20 cellular contexts compared by ENCODE assay signal in genomic region chr12:10031318-10031717, GRCh38. TPM values are rescaled to one million over a fixed set of nuclear protein-coding genes. Genes with fewer than 3 reads are reported as not detected.
A peak's percentile ranks its signal among the peaks of the same experiment; 100 is the strongest.
DNase-seq lines count a peak whose midpoint lies in the region; ATAC-seq and TF ChIP-seq lines count a peak whose summit lies in the region.
"Had no signal": no experiment of that assay in that cellular context is flagged by ENCODE, and none has a peak within 500 bp of the region (broad histone marks: within the 10 kb centered on the region; RNA-seq: fewer than 3 reads in every experiment).

No MANE protein-coding gene starts in this region.

- H3K4me1 Mint-ChIP-seq in chondrocyte (ENCODE audit: low read depth) (peaks cover 26% of the 10 kb centered on the region), progenitor cell of endocrine pancreas (ENCODE audit: low read depth) (no peaks in the 10 kb centered on the region)
- H3K4me1 Mint-ChIP-seq: activated naive CD8-positive, alpha-beta T cell treated with anti-CD3 and anti-CD28 coated beads for 36 hours; memory B cell; neural crest cell had no signal

- no peaks in the 10 kb centered on the region for H3K9me2 ChIP-seq in GM23248 (ENCODE audit: insufficient read depth)
- H3K9me2 ChIP-seq in PC-9 (ENCODE audit: insufficient read depth): no peaks in the 10 kb centered on the region

- H3K4me1 ChIP-seq in GM23248 (ENCODE audit: insufficient read depth): peaks cover 23% of the 10 kb centered on the region
- no peaks in the 10 kb centered on the region for H3K4me1 ChIP-seq in PC-9 (replicated peaks; ENCODE audit: insufficient read depth)
- peaks cover 6% of the 10 kb centered on the region for H3K4me1 ChIP-seq in mesodermal cell (ENCODE audit: control insufficient read depth, insufficient read depth, low read length, poor library complexity, severe bottlenecking)

- H3K9me3 ChIP-seq in GM23248 (ENCODE audit: low read depth) (no peaks in the 10 kb centered on the region), PC-9 (ENCODE audit: insufficient read depth, low read depth) (peaks cover 8% of the 10 kb centered on the region; the same call in 1 of the 2 replicates), mesodermal cell (ENCODE audit: control insufficient read depth, low read length) (no peaks in the 10 kb centered on the region), WERI-Rb-1 (ENCODE audit: severe bottlenecking) (no peaks in the 10 kb centered on the region)

- no peaks in the 10 kb centered on the region for H3K27me3 ChIP-seq in GM23248 (replicated peaks; ENCODE audit: insufficient read depth)
- no peaks in the 10 kb centered on the region for H3K27me3 ChIP-seq in PC-9 (ENCODE audit: insufficient read depth, low read depth)
- H3K27me3 ChIP-seq in WERI-Rb-1 (ENCODE audit: insufficient read depth, low read depth, severe bottlenecking): no peaks in the 10 kb centered on the region

- TF ChIP-seq CTCF in PC-9 (conservative IDR thresholded peaks at IDR 0.05) (no peak), chondrocyte (IDR thresholded peaks at IDR 0.05) (no peak), progenitor cell of endocrine pancreas (IDR thresholded peaks at IDR 0.05; ENCODE audit: unreplicated experiment) (no peak), WERI-Rb-1 (IDR thresholded peaks at IDR 0.05; ENCODE audit: low read depth, low read length) (no peak)

- POLR2A ChIA-PET in PC-9 (lab: Charles Lee; ENCODE audit: unreplicated experiment): no interaction called here

- H3F3A ChIP-seq in GM23248 (ENCODE audit: insufficient read depth): peaks cover 19% of the 10 kb centered on the region
- no peaks in the 10 kb centered on the region for H3F3A ChIP-seq in PC-9 (ENCODE audit: insufficient read depth, low read depth)

- intact Hi-C loops in PC-9 (cut with micrococcal nuclease; ENCODE audit: unreplicated experiment): loop anchor here (5.0 to 10.0 kb wide), 4 partner anchors 183 to 723 kb away; partner anchors contain the start of genes GABARAPL1 and STYK1

- ATAC-seq in HG02623 (IDR thresholded peaks at IDR 0.05; ENCODE audit: unreplicated experiment) (no peak), GM21737 (IDR thresholded peaks at IDR 0.05; ENCODE audit: unreplicated experiment) (no peak)

- CTCF ChIA-PET in PC-9 (lab: Charles Lee): interaction anchor here (0.8 to 1.0 kb wide), 2 partner anchors 22 to 108 kb away, joined by 3 to 5 read pairs; no protein-coding TSS in a partner anchor

- in situ Hi-C loops in GM23248 (cut with MboI): no loop called here

- WGBS in GM23248 (ENCODE audit: low coverage in 1 of 2, low lambda C conversion rate in 2 of 2, missing lambda C conversion rate in 2 of 2), 2 experiments: 51% methylated on average over 4 of the region's 4 CpGs
- WGBS in mesodermal cell (ENCODE audit: insufficient coverage in 2 of 2), 2 experiments: 76 to 83% methylated on average over 3 to 4 of the region's 4 CpGs

- H2AFZ ChIP-seq in GM23248 (0 out of 2 replicates have a peak overlapping the region, but pooled peaks have one; percentile 16), PC-9 (0 out of 2 replicates have a peak overlapping the region, but pooled peaks have one; percentile 55)

- no peaks in the 10 kb centered on the region for H3K9me3 Mint-ChIP-seq in chondrocyte (ENCODE audit: low read depth)
- no peaks in the 10 kb centered on the region for H3K9me3 Mint-ChIP-seq in progenitor cell of endocrine pancreas (ENCODE audit: low read depth)
- H3K9me3 Mint-ChIP-seq: activated naive CD8-positive, alpha-beta T cell treated with anti-CD3 and anti-CD28 coated beads for 36 hours; activated T-cell treated with anti-CD3 and anti-CD28 coated beads, Interleukin-2, amount 50 U/mL, for 24 hours; memory B cell; neural crest cell; T-helper 1 cell treated with Interleukin-12 subunit alpha and Interleukin-12 subunit beta and Interleukin-4 antibody, amounts not matched to agents 30 μg/mL and 1 μg/mL, for 36 hours had no signal

- no peak overlapping the region for H3K4me3 Mint-ChIP-seq in chondrocyte (ENCODE audit: unreplicated experiment)
- H3K4me3 Mint-ChIP-seq in progenitor cell of endocrine pancreas (ENCODE audit: low read depth): no peak overlapping the region
- H3K4me3 Mint-ChIP-seq: activated naive CD8-positive, alpha-beta T cell treated with anti-CD3 and anti-CD28 coated beads for 36 hours; activated T-cell treated with anti-CD3 and anti-CD28 coated beads, Interleukin-2, amount 50 U/mL, for 24 hours; memory B cell; neural crest cell; T-helper 1 cell treated with Interleukin-12 subunit alpha and Interleukin-12 subunit beta and Interleukin-4 antibody, amounts not matched to agents 30 μg/mL and 1 μg/mL, for 36 hours had no signal

- H3K36me3 ChIP-seq in GM23248 (ENCODE audit: low read depth): no peaks in the 10 kb centered on the region
- H3K36me3 ChIP-seq in PC-9 (ENCODE audit: low read depth): no peaks in the 10 kb centered on the region
- H3K36me3 ChIP-seq in mesodermal cell (ENCODE audit: control insufficient read depth, insufficient read depth, low read length): no peaks in the 10 kb centered on the region
- H3K36me3 ChIP-seq in WERI-Rb-1: no peaks in the 10 kb centered on the region

- peak overlapping the region; percentile 62 for H3K9ac ChIP-seq in GM23248

- H3K27ac Mint-ChIP-seq in chondrocyte (ENCODE audit: unreplicated experiment) (peak overlapping the region; percentile 86), progenitor cell of endocrine pancreas (no peak overlapping the region)
- H3K27ac Mint-ChIP-seq: activated naive CD8-positive, alpha-beta T cell treated with anti-CD3 and anti-CD28 coated beads for 36 hours; activated T-cell treated with anti-CD3 and anti-CD28 coated beads, Interleukin-2, amount 50 U/mL, for 24 hours; memory B cell; T-helper 1 cell treated with Interleukin-12 subunit alpha and Interleukin-12 subunit beta and Interleukin-4 antibody, amounts not matched to agents 30 μg/mL and 1 μg/mL, for 36 hours had no signal

- no TSS peak for BruUV-seq in PC-9 (replicated peaks; lab: Mats Ljungman, UMichigan)

- H3K4me3 ChIP-seq in GM23248: peak overlapping the region; percentile 17; the same call in 1 of the 2 replicates
- H3K4me3 ChIP-seq in PC-9: no peak overlapping the region
- H3K4me3 ChIP-seq in mesodermal cell (ENCODE audit: extremely low read depth, insufficient read depth, low read length, poor library complexity, severe bottlenecking): no peak overlapping the region
- no peak overlapping the region for H3K4me3 ChIP-seq in WERI-Rb-1 (ENCODE audit: low read depth, low read length)

- H3K27ac ChIP-seq in GM23248: peak overlapping the region; percentile 93
- no peak overlapping the region for H3K27ac ChIP-seq in PC-9
- H3K27ac ChIP-seq in mesodermal cell (ENCODE audit: low read depth, low read length, severe bottlenecking): peak overlapping the region; percentile 90
- H3K27ac ChIP-seq in WERI-Rb-1: no peak overlapping the region

- DNase-seq in GM23248: peak; percentile 75
- DNase-seq in PC-9: no peak
- DNase-seq in chondrocyte (ENCODE audit: low spot score): no peak
- no peak for DNase-seq in progenitor cell of endocrine pancreas (ENCODE audit: low spot score, unreplicated experiment)
- DNase-seq in WERI-Rb-1: no peak
- DNase-seq: activated CD4-positive, alpha-beta T cell treated with anti-CD3 and anti-CD28 coated beads, Interleukin-2, amount 50 U/mL, for 1 hour; activated naive CD8-positive, alpha-beta T cell treated with anti-CD3 and anti-CD28 coated beads for 36 hours; activated T-cell treated with anti-CD3 and anti-CD28 coated beads, Interleukin-2, amount 50 U/mL, for 24 hours; DMS 273 treated with DMSO at 0.1 percent for 48 hours; NCI-H2107; NCI-H82; stimulated activated CD4-positive, alpha-beta T cell treated with anti-CD3 and anti-CD28 coated beads, Interleukin-2, amount 100 ng/mL, for 48 hours had no signal

- H3K27me3 Mint-ChIP-seq in chondrocyte (ENCODE audit: low read depth): no peaks in the 10 kb centered on the region
- H3K27me3 Mint-ChIP-seq in progenitor cell of endocrine pancreas: no peaks in the 10 kb centered on the region
- H3K27me3 Mint-ChIP-seq: activated naive CD8-positive, alpha-beta T cell treated with anti-CD3 and anti-CD28 coated beads for 36 hours; activated T-cell treated with anti-CD3 and anti-CD28 coated beads, Interleukin-2, amount 50 U/mL, for 24 hours had no signal

- H3K79me2 ChIP-seq in GM23248 (ENCODE audit: insufficient read depth): no peaks in the 10 kb centered on the region
- no peaks in the 10 kb centered on the region for H3K79me2 ChIP-seq in PC-9 (ENCODE audit: low read depth)

- H3K36me3 Mint-ChIP-seq in chondrocyte (ENCODE audit: low read depth) (no peaks in the 10 kb centered on the region), progenitor cell of endocrine pancreas (ENCODE audit: insufficient read depth) (no peaks in the 10 kb centered on the region)
- H3K36me3 Mint-ChIP-seq: activated naive CD8-positive, alpha-beta T cell treated with anti-CD3 and anti-CD28 coated beads for 36 hours; memory B cell had no signal

- no peaks in the 10 kb centered on the region for H4K20me1 ChIP-seq in GM23248 (ENCODE audit: insufficient read depth)
- H4K20me1 ChIP-seq in PC-9 (ENCODE audit: insufficient read depth): no peaks in the 10 kb centered on the region

- H3K4me2 ChIP-seq in GM23248 (ENCODE audit: unreplicated experiment) (peak overlapping the region; percentile 27), PC-9 (no peak overlapping the region)

RNA-seq across cellular contexts. Expression of gene CLEC9A, which starts 0.8 kb away (rescaled TPM):
- total RNA-seq in GM23248 (2014; rRNA removed; shearing (Covaris generic)): not detected in 2 replicates
- not detected in 2 replicates for polyA plus RNA-seq in GM23248 (2016; fragmentation: Nextera tagmentation; extraction: Ambion mirVana)
- total RNA-seq in PC-9 (2021) (not detected in 2 replicates), chondrocyte (not detected in 3 replicates), progenitor cell of endocrine pancreas (not detected in 2 replicates)
- polyA plus RNA-seq in mesodermal cell (2013, experiment 1 of 2): not detected
- not detected for polyA plus RNA-seq in mesodermal cell (2013, experiment 2 of 2)
- total RNA-seq: activated naive CD8-positive, alpha-beta T cell treated with anti-CD3 and anti-CD28 coated beads for 36 hours; cardiac septum; neural crest cell had no signal
- polyA plus RNA-seq: BJ had no signal

RNA-seq across cellular contexts. Expression of gene CLEC12B, which starts 20.9 kb away (rescaled TPM):
- total RNA-seq in GM23248 (2014; rRNA removed; shearing (Covaris generic)): not detected in 2 replicates
- polyA plus RNA-seq in GM23248 (2016; fragmentation: Nextera tagmentation; extraction: Ambion mirVana): not detected in 2 replicates
- not detected in 2 replicates for total RNA-seq in PC-9 (2021)
- not detected in 3 replicates for total RNA-seq in chondrocyte
- polyA plus RNA-seq in mesodermal cell (2013, experiment 1 of 2): not detected
- not detected for polyA plus RNA-seq in mesodermal cell (2013, experiment 2 of 2)
- not detected in 2 replicates for total RNA-seq in progenitor cell of endocrine pancreas
- total RNA-seq: activated naive CD8-positive, alpha-beta T cell treated with anti-CD3 and anti-CD28 coated beads for 36 hours; cardiac septum; neural crest cell had no signal
- polyA plus RNA-seq: BJ had no signal

RNA-seq across cellular contexts. Expression of gene CLEC1B, which starts 32.4 kb away (rescaled TPM):
- total RNA-seq in GM23248 (2014; rRNA removed; shearing (Covaris generic)): not detected in 2 replicates
- not detected in 2 replicates for polyA plus RNA-seq in GM23248 (2016; fragmentation: Nextera tagmentation; extraction: Ambion mirVana)
- total RNA-seq in PC-9 (2021) (not detected in 2 replicates), chondrocyte (not detected in 3 replicates), progenitor cell of endocrine pancreas (not detected in 2 replicates)
- polyA plus RNA-seq in mesodermal cell (2013, experiment 1 of 2): 1.2 TPM
- polyA plus RNA-seq in mesodermal cell (2013, experiment 2 of 2): 0.96 TPM
- total RNA-seq: activated naive CD8-positive, alpha-beta T cell treated with anti-CD3 and anti-CD28 coated beads for 36 hours; cardiac septum; neural crest cell had no signal
- polyA plus RNA-seq: BJ had no signal

Comparison
In these comparisons a context has a peak if more than half of its experiments do, and no peak if none do; other contexts are left out.
1. H3K27ac ChIP-seq: peak in GM23248 (single experiment) and mesodermal cell (single experiment); none in PC-9 (single experiment) and WERI-Rb-1 (single experiment).